Comparison of ENCODE assay signal across 12 cellular contexts in the genomic region with DNA sequence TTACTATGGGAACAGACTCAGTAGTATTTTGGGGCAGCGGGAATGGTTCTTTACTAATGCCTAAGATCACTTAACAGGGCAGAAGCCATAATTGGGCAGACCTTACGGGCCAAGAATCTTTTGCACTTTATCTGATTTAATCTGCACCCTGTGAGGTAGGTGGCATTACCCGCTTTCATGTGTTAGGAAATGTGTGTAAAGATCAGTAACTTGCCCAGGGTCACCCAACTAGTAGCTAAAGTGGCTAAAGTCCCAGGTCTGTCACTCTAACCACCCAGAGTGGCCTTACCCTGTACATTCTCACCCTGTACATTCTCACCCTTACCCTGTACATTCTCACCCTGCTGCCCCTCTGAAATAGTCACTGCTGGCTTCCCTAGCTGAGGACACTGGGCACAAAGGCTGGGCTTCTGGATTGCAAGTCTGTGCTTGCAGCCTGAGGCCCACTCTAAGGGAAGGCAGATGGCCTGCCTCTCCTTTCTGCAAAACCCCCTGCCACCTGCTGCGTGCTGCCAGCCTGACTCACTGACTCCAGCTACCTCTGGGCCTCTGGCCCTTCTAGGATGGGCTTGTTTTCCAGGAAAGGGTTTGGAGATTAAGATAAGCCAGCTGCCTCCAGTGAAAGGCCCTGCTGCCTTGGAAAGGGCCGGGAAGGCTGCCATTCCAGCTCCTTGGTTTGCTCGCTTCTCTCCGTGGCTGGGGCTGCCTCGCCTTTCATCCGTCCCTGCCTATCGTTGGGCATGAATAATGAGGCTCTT. TPM values are rescaled to one million over a fixed set of nuclear protein-coding genes. Genes with fewer than 3 reads are reported as not detected.
DNase-seq lines count a peak whose midpoint lies in the region; ATAC-seq, FAIRE-seq and TF ChIP-seq lines count a peak whose summit lies in the region.
"Had no signal": no experiment of that assay in that cellular context is flagged by ENCODE, and none has a peak within 500 bp of the region (broad histone marks: within the 10 kb centered on the region; RNA-seq: fewer than 3 reads in every experiment).

No MANE protein-coding gene starts in this region.

- H4K20me1 ChIP-seq in astrocyte (ENCODE audit: insufficient read depth, low read length) (no peaks in the 10 kb centered on the region), keratinocyte (ENCODE audit: control insufficient read depth, extremely low read depth, insufficient read depth, low read length) (no peaks in the 10 kb centered on the region)

- H3K4me3 Mint-ChIP-seq in astrocyte (ENCODE audit: unreplicated experiment): no peak overlapping the region
- H3K4me3 Mint-ChIP-seq: natural killer cell treated with Interleukin-12 subunit alpha and Interleukin-12 subunit beta and Interleukin-15 and Interleukin-18, amount 100 ng/mL, for 72 hours had no signal

- H3K79me2 ChIP-seq in astrocyte (ENCODE audit: insufficient read depth, low read length) (no peaks in the 10 kb centered on the region), keratinocyte (ENCODE audit: control insufficient read depth, insufficient read depth, low read length) (no peaks in the 10 kb centered on the region)

- H3K27ac ChIP-seq in astrocyte (ENCODE audit: low read depth, low read length) (no peak overlapping the region), keratinocyte (ENCODE audit: control insufficient read depth, insufficient read depth, low read length) (no peak overlapping the region), thyroid gland (peak overlapping the region in 2 of 3 donors; percentile 39 to 54)

- peaks cover 4% of the 10 kb centered on the region for H3K9me3 Mint-ChIP-seq in astrocyte (ENCODE audit: unreplicated experiment)
- H3K9me3 Mint-ChIP-seq: natural killer cell treated with Interleukin-12 subunit alpha and Interleukin-12 subunit beta and Interleukin-15 and Interleukin-18, amount 100 ng/mL, for 72 hours had no signal

- intact Hi-C loops in thyroid gland (cut with DNase I): loop anchor here (10.0 kb wide), 1 partner anchor 311 kb away; no protein-coding TSS in a partner anchor

- peak overlapping the region; percentile 8 for H2AFZ ChIP-seq in astrocyte (ENCODE audit: low read depth, low read length)
- peak overlapping the region; percentile 21 for H2AFZ ChIP-seq in keratinocyte (ENCODE audit: control insufficient read depth, low read length)

- no peak overlapping the region for H3K9ac ChIP-seq in astrocyte (ENCODE audit: low read length)
- H3K9ac ChIP-seq in keratinocyte (ENCODE audit: control insufficient read depth, extremely low read depth, insufficient read depth, low read length): no peak overlapping the region

- no peaks in the 10 kb centered on the region for H3K27me3 Mint-ChIP-seq in astrocyte (ENCODE audit: low read depth, unreplicated experiment)

- TF ChIP-seq CTCF in astrocyte (IDR thresholded peaks at IDR 0.05; ENCODE audit: insufficient read depth, low read depth, low read length) (no peak), keratinocyte (optimal IDR thresholded peaks at IDR 0.05 in 1 of 3, IDR thresholded peaks at IDR 0.05 in 1 of 3, conservative IDR thresholded peaks at IDR 0.05 in 1 of 3; ENCODE audit: extremely low read depth in 1 of 3, insufficient read depth in 2 of 3, low read length in 3 of 3) (no peak), thyroid gland (IDR thresholded peaks at IDR 0.05) (no peak)

- H3K27ac Mint-ChIP-seq in astrocyte (ENCODE audit: unreplicated experiment): peak overlapping the region; percentile 36
- H3K27ac Mint-ChIP-seq: natural killer cell treated with Interleukin-12 subunit alpha and Interleukin-12 subunit beta and Interleukin-15 and Interleukin-18, amount 100 ng/mL, for 72 hours had no signal

- H3K9me1 ChIP-seq in keratinocyte (ENCODE audit: control insufficient read depth, extremely low read depth, insufficient read depth, low read length): no peaks in the 10 kb centered on the region

- H3K4me1 ChIP-seq in astrocyte (ENCODE audit: insufficient read depth, low read length): peaks cover 33% of the 10 kb centered on the region
- peaks cover 35% of the 10 kb centered on the region for H3K4me1 ChIP-seq in keratinocyte (ENCODE audit: control insufficient read depth, extremely low read depth, insufficient read depth, low read length)
- peaks cover 40 to 45% of the 10 kb centered on the region in 2 donors for H3K4me1 ChIP-seq in thyroid gland

- DNase-seq in NCI-H1417 (lab: John Stamatoyannopoulos, UW) (peak; percentile 23 to 73 (median 39)), NCI-H1417 treated with DMSO at 0.1 percent for 48 hours (lab: John Stamatoyannopoulos, UW) (no peak), astrocyte (ENCODE audit: low read depth) (peak; percentile 38), keratinocyte (ENCODE audit: low read depth, low spot score) (no peak), thyroid gland (no peak), COLO829 (ENCODE audit: low spot score) (no peak), superior temporal gyrus (ENCODE audit: extremely low spot score) (no peak)
- DNase-seq: esophagus squamous epithelium had no signal

- WGBS in thyroid gland, 2 donors: 67 to 69% methylated on average over 6 to 9 of the region's 10 CpGs

- H3K36me3 ChIP-seq in astrocyte (ENCODE audit: insufficient read depth, low read length) (no peaks in the 10 kb centered on the region), keratinocyte (ENCODE audit: control insufficient read depth in 2 of 2, extremely low read depth in 1 of 2, insufficient read depth in 2 of 2, low read length in 2 of 2) (no peaks in the 10 kb centered on the region), thyroid gland (no peaks in the 10 kb centered on the region)
- H3K36me3 ChIP-seq: esophagus squamous epithelium had no signal

- H3K27me3 ChIP-seq in astrocyte (ENCODE audit: insufficient read depth, low read length) (no peaks in the 10 kb centered on the region), keratinocyte (ENCODE audit: control insufficient read depth, extremely low read depth, insufficient read depth, low read length) (no peaks in the 10 kb centered on the region), thyroid gland (no peaks in the 10 kb centered on the region)
- H3K27me3 ChIP-seq: esophagus squamous epithelium had no signal

- FAIRE-seq in astrocyte (lab: Jason Lieb, UNC) (no peak), keratinocyte (lab: Jason Lieb, UNC) (no peak)
- FAIRE-seq: A204.1 had no signal

- TF ChIP-seq POLR2A in thyroid gland (IDR thresholded peaks at IDR 0.05): no peak

- H3K4me3 ChIP-seq in astrocyte (ENCODE audit: insufficient read depth, low read depth, low read length) (no peak overlapping the region), keratinocyte (ENCODE audit: control insufficient read depth in 2 of 3, extremely low read depth in 1 of 3, insufficient read depth in 2 of 3, low read depth in 1 of 3, low read length in 3 of 3) (no peak overlapping the region), thyroid gland (replicated peaks in 1 of 3) (no peak overlapping the region)
- H3K4me3 ChIP-seq: esophagus squamous epithelium had no signal

- ATAC-seq in HG02571 (IDR thresholded peaks at IDR 0.05; ENCODE audit: unreplicated experiment): no peak

- peak overlapping the region; percentile 9 for H3K4me2 ChIP-seq in astrocyte (ENCODE audit: low read length)
- no peak overlapping the region for H3K4me2 ChIP-seq in keratinocyte (ENCODE audit: control insufficient read depth, extremely low read depth, insufficient read depth, low read depth, low read length)

- peaks cover 46% of the 10 kb centered on the region for H3K4me1 Mint-ChIP-seq in astrocyte (ENCODE audit: low read depth, unreplicated experiment)

- H3K9me3 ChIP-seq in astrocyte (ENCODE audit: insufficient read depth, low read depth, low read length): no peaks in the 10 kb centered on the region
- H3K9me3 ChIP-seq in keratinocyte (ENCODE audit: control insufficient read depth, low read depth, low read length): no peaks in the 10 kb centered on the region
- H3K9me3 ChIP-seq in thyroid gland: no peaks in the 10 kb centered on the region
- H3K9me3 ChIP-seq: esophagus squamous epithelium had no signal

- peaks cover 6% of the 10 kb centered on the region for H3K36me3 Mint-ChIP-seq in astrocyte (ENCODE audit: low read depth, unreplicated experiment)
- H3K36me3 Mint-ChIP-seq: natural killer cell treated with Interleukin-12 subunit alpha and Interleukin-12 subunit beta and Interleukin-15 and Interleukin-18, amount 100 ng/mL, for 72 hours had no signal

- dilution Hi-C loops in keratinocyte (cut with MboI; ENCODE audit: extremely low pct_ligation_motif_present, low sequenced_read_pairs): no loop called here

RNA-seq across cellular contexts. Expression of gene MYZAP, which starts 37.5 kb away (rescaled TPM):
- total RNA-seq in astrocyte: 0.41 TPM in 1 of 2 replicates, not detected in the other
- 1.1 to 1.8 TPM (median 1.3 TPM) in 3 replicates for polyA plus RNA-seq in keratinocyte
- polyA plus RNA-seq in keratinocyte (2011; ENCODE audit: low read depth): 3.9 TPM
- polyA plus RNA-seq in keratinocyte (2011; cell fraction: cytosol; rRNA removed): 0.86 and 1.5 TPM in 2 replicates
- 0.96 and 1.4 TPM in 2 replicates for polyA plus RNA-seq in keratinocyte (2011; cell fraction: nucleus; rRNA removed)
- 0.92 and 4.7 TPM in 2 replicates for polyA plus RNA-seq in keratinocyte (2012; ENCODE audit: low replicate concordance)
- 0.16 to 0.33 TPM (median 0.30 TPM) in 3 replicates for polyA minus RNA-seq in keratinocyte
- not detected for polyA minus RNA-seq in keratinocyte (2011; cell fraction: cytosol; rRNA and poly(A)+ RNA removed)
- 0.63 TPM in 1 of 2 replicates, not detected in the other for polyA minus RNA-seq in keratinocyte (2011; cell fraction: nucleus; rRNA and poly(A)+ RNA removed)
- total RNA-seq in thyroid gland: 10 to 100 TPM in 1 of 4 donors, 1 to 10 TPM in 3; 3.2 to 20.7 (median 6.4) TPM
- total RNA-seq: natural killer cell treated with Interleukin-12 subunit alpha and Interleukin-12 subunit beta and Interleukin-15 and Interleukin-18, amount 100 ng/mL, for 72 hours; T-helper 1 cell treated with Interleukin-12 subunit alpha and Interleukin-12 subunit beta and Interleukin-4 antibody, amounts not matched to agents 30 ng/mL and 1 ng/mL, for 36 hours had no signal

Comparison
In these comparisons a context has a peak if more than half of its experiments do, and no peak if none do; other contexts are left out.
1. DNase-seq: peak in NCI-H1417 (3 of 3) and astrocyte (single experiment); none in NCI-H1417 treated with DMSO at 0.1 percent for 48 hours (single experiment), keratinocyte (single experiment), thyroid gland (0 of 2), COLO829 (single experiment) and superior temporal gyrus (single experiment).
2. H3K27ac ChIP-seq: peak in thyroid gland (2 of 3); none in astrocyte (single experiment) and keratinocyte (single experiment).